ENCODE assay signal across 1 cellular context in genomic region chr7:149623262-149623997, GRCh38.
TF ChIP-seq lines count a peak whose summit lies in the region.
"Not testable (repeated sequence)": the region's sequence is repeated elsewhere in the genome, so short reads cannot be mapped to it uniquely, and the experiment has no call there.

No MANE protein-coding gene starts in this region.

TF ChIP-seq in K562, 482 proteins besides CTCF, POLR2A, EP300 and RAD21 (continued from another document):
- not testable (repeated sequence) for TF ChIP-seq MYC (IDR thresholded peaks at IDR 0.05; ENCODE audit: low read depth, low read length)
- peak; percentile 61; the same call in 1 of the 2 replicates for TF ChIP-seq MYC (CRISPR knock-in tag; IDR thresholded peaks at IDR 0.05; ENCODE audit: borderline replicate concordance, low read depth)
TF ChIP-seq in K562: peak in this region for 10; not testable (repeated sequence) for 472.
